8 cellular contexts compared by ENCODE assay signal in genomic region chr6:41074692-41075436, GRCh38. TPM values are rescaled to one million over a fixed set of nuclear protein-coding genes. Genes with fewer than 3 reads are reported as not detected.
A peak's percentile ranks its signal among the peaks of the same experiment; 100 is the strongest.
DNase-seq lines count a peak whose midpoint lies in the region; ATAC-seq and TF ChIP-seq lines count a peak whose summit lies in the region.

No MANE protein-coding gene starts in this region.

- H3K36me3 ChIP-seq in ACC112 (ENCODE audit: insufficient read depth, low read length) (peaks cover 8% of the 10 kb centered on the region), HUES64 (ENCODE audit: insufficient read depth, low read length) (peaks cover 32% of the 10 kb centered on the region), mesendoderm (ENCODE audit: control insufficient read depth, insufficient read depth, low read length) (peaks cover 2% of the 10 kb centered on the region)

- no peak overlapping the region for H3K18ac ChIP-seq in mesendoderm (ENCODE audit: low read length)

- 72% methylated on average over 11 of the region's 11 CpGs for WGBS in HUES64
- no CpG with 5 or more reads among the region's 11 CpGs for WGBS in mesendoderm (ENCODE audit: extremely low coverage, insufficient coverage, low lambda C conversion rate)

- peaks cover 61% of the 10 kb centered on the region for H3K4me1 Mint-ChIP-seq in brain

- H3K4me2 ChIP-seq in mesendoderm (ENCODE audit: low read length), result peak overlapping the region; percentile 93

- H3K4me3 ChIP-seq in ACC112 (ENCODE audit: low read depth, low read length) (peak overlapping the region; percentile 78), HUES64 (ENCODE audit: low read length) (peak overlapping the region; percentile 82), mesendoderm (ENCODE audit: low read length) (no peak overlapping the region)

- H3K4ac ChIP-seq in mesendoderm (ENCODE audit: low read depth, low read length), result no peak overlapping the region

- no peak overlapping the region for H4K8ac ChIP-seq in mesendoderm (ENCODE audit: low read depth, low read length)

- H4K5ac ChIP-seq in mesendoderm (ENCODE audit: low read length), result no peak overlapping the region

- H2BK5ac ChIP-seq in mesendoderm (ENCODE audit: low read length), result no peak overlapping the region

- H3K4me1 ChIP-seq in ACC112 (ENCODE audit: control insufficient read depth, insufficient read depth, low read length, unreplicated experiment), result peaks cover 27% of the 10 kb centered on the region
- peaks cover 32% of the 10 kb centered on the region; the same call in 1 of the 2 replicates for H3K4me1 ChIP-seq in HUES64 (ENCODE audit: insufficient read depth, low read length)
- no peaks in the 10 kb centered on the region for H3K4me1 ChIP-seq in mesendoderm (ENCODE audit: control insufficient read depth, low read depth, low read length)

- H2BK120ac ChIP-seq in mesendoderm (ENCODE audit: low read depth, low read length), result no peak overlapping the region

- H3K79me1 ChIP-seq in mesendoderm (ENCODE audit: low read length), result peaks cover 7% of the 10 kb centered on the region

- H2BK15ac ChIP-seq in mesendoderm (replicated peaks; ENCODE audit: low read depth), result no peak overlapping the region

- no peaks in the 10 kb centered on the region for H3K9me3 ChIP-seq in HUES64 (ENCODE audit: insufficient read depth, low read depth, low read length)

- H3K27ac ChIP-seq in ACC112 (ENCODE audit: low read depth, low read length), result peak overlapping the region; percentile 93
- no peak overlapping the region; the same call in 1 of the 2 replicates for H3K27ac ChIP-seq in HUES64 (ENCODE audit: low read depth, low read length)
- no peak overlapping the region for H3K27ac ChIP-seq in mesendoderm (ENCODE audit: low read depth, low read length)

- H3K56ac ChIP-seq in mesendoderm (ENCODE audit: low read length), result peak overlapping the region; percentile 94

- H3K27ac Mint-ChIP-seq in brain, result peak overlapping the region; percentile 91 to 99 (median 97)

- peaks cover 12% of the 10 kb centered on the region for H3K36me3 Mint-ChIP-seq in brain

- H3K4me3 Mint-ChIP-seq in brain, result peak overlapping the region; percentile 89 to 96 (median 92)

- peak overlapping the region; percentile 28 for H2AFZ ChIP-seq in ACC112 (ENCODE audit: low read length, unreplicated experiment)

- peaks cover 0 to 4% (median 0%) of the 10 kb centered on the region in 5 experiments for H3K9me3 Mint-ChIP-seq in brain

- no peak overlapping the region for H3K23ac ChIP-seq in mesendoderm (ENCODE audit: low read length)

- H3K27me3 Mint-ChIP-seq in brain, result peaks cover 12% of the 10 kb centered on the region

- H3K79me2 ChIP-seq in ACC112 (ENCODE audit: control insufficient read depth, insufficient read depth, low read length, unreplicated experiment) (peaks cover 62% of the 10 kb centered on the region), mesendoderm (ENCODE audit: control insufficient read depth, insufficient read depth, low read length) (peaks cover 53% of the 10 kb centered on the region)

- no peak for DNase-seq in mesendoderm
- DNase-seq in NCI-H82 treated with DMSO at 0.1 percent for 48 hours (lab: John Stamatoyannopoulos, UW; ENCODE audit: unreplicated experiment), result no peak

- TF ChIP-seq CTCF in brain (conservative IDR thresholded peaks at IDR 0.05), result no peak

- no peak overlapping the region for H2AK5ac ChIP-seq in mesendoderm (ENCODE audit: low read length)

- H3K9ac ChIP-seq in HUES64 (ENCODE audit: low read depth, low read length) (no peak overlapping the region; the same call in 1 of the 2 replicates), mesendoderm (ENCODE audit: low read length) (peak overlapping the region; percentile 90)

- no peak for ATAC-seq in HG03354 (IDR thresholded peaks at IDR 0.05; ENCODE audit: poor library complexity, severe bottlenecking, unreplicated experiment)
- ATAC-seq in GM19035 (IDR thresholded peaks at IDR 0.05; ENCODE audit: unreplicated experiment), result no peak
- ATAC-seq in GM21515 (IDR thresholded peaks at IDR 0.05; ENCODE audit: unreplicated experiment), result no peak

- no peaks in the 10 kb centered on the region for H3K27me3 ChIP-seq in ACC112 (ENCODE audit: insufficient read depth, low read length)
- no peaks in the 10 kb centered on the region for H3K27me3 ChIP-seq in HUES64 (ENCODE audit: insufficient read depth, low read length)
- H3K27me3 ChIP-seq in mesendoderm (ENCODE audit: insufficient read depth, low read length, poor library complexity), result no peaks in the 10 kb centered on the region

RNA-seq across cellular contexts. Expression of gene NFYA, which starts 2.1 kb away (rescaled TPM):
- 29.5 TPM for polyA plus RNA-seq in HUES64 (2013, experiment 1 of 2)
- polyA plus RNA-seq in HUES64 (2013, experiment 2 of 2), result 29.9 TPM
- polyA plus RNA-seq in brain (ENCODE audit: insufficient read depth, low read depth, low replicate concordance), result 21.0 TPM
- 17.2 TPM for polyA plus RNA-seq in mesendoderm (2013, experiment 1 of 2)
- polyA plus RNA-seq in mesendoderm (2013, experiment 2 of 2), result 17.8 TPM

RNA-seq across cellular contexts. Expression of gene OARD1, which starts 2.7 kb away (rescaled TPM):
- 31.7 TPM for polyA plus RNA-seq in HUES64 (2013, experiment 1 of 2)
- polyA plus RNA-seq in HUES64 (2013, experiment 2 of 2), result 40.3 TPM
- 33.4 TPM for polyA plus RNA-seq in brain (ENCODE audit: insufficient read depth, low read depth, low replicate concordance)
- 33.0 TPM for polyA plus RNA-seq in mesendoderm (2013, experiment 1 of 2)
- polyA plus RNA-seq in mesendoderm (2013, experiment 2 of 2), result 33.7 TPM

RNA-seq across cellular contexts. Expression of gene APOBEC2, which starts 21.9 kb away (rescaled TPM):
- polyA plus RNA-seq in HUES64 (2013, experiment 1 of 2), result not detected
- polyA plus RNA-seq in HUES64 (2013, experiment 2 of 2), result not detected
- not detected for polyA plus RNA-seq in brain (ENCODE audit: insufficient read depth, low read depth, low replicate concordance)
- polyA plus RNA-seq in mesendoderm (2013, experiment 1 of 2), result not detected
- not detected for polyA plus RNA-seq in mesendoderm (2013, experiment 2 of 2)

RNA-seq across cellular contexts. Expression of gene TSPO2, which starts 32.6 kb away (rescaled TPM):
- not detected for polyA plus RNA-seq in HUES64 (2013, experiment 1 of 2)
- polyA plus RNA-seq in HUES64 (2013, experiment 2 of 2), result not detected
- polyA plus RNA-seq in brain (ENCODE audit: insufficient read depth, low read depth, low replicate concordance), result not detected
- not detected for polyA plus RNA-seq in mesendoderm (2013, experiment 1 of 2)
- not detected for polyA plus RNA-seq in mesendoderm (2013, experiment 2 of 2)

RNA-seq across cellular contexts. Expression of gene UNC5CL, which starts 35.8 kb away (rescaled TPM):
- polyA plus RNA-seq in HUES64 (2013, experiment 1 of 2), result 0.60 TPM
- polyA plus RNA-seq in HUES64 (2013, experiment 2 of 2), result 0.95 TPM
- polyA plus RNA-seq in brain (ENCODE audit: insufficient read depth, low read depth, low replicate concordance), result 0.93 TPM
- 0.53 TPM for polyA plus RNA-seq in mesendoderm (2013, experiment 1 of 2)
- polyA plus RNA-seq in mesendoderm (2013, experiment 2 of 2), result 0.42 TPM
